Comparison of ENCODE assay signal across 9 cellular contexts in the genomic region with DNA sequence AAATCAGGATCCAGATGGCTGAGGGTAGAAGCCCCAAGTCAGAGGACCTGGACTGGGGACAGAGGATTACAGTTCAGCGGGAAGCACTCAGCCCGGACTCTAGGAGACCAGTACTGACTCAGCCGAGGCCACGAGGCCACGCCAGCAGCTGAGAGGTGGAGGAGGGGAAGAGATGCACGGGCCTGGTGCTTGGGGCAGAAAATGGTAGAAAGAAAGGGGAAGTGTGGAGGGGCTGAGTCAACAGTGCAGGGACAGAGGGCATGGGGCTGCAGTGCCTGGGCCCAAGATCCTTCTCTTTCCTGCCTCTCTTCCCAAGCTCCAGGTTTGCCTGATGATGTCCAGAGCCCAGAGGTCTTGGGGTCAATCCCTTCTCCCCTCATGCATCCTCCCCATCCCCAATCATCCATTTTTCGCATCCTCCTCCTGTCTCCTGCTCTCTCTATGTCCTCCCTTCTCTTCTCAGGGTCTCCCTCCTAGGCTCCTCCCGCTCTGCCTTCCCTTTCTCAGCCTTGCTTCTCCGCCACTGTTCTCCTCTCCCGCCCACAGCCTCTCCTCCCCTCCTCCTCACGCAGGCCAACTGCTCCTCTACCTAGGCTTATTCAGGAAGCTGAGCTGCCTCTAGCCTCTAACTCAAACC. TPM values are rescaled to one million over a fixed set of nuclear protein-coding genes. Genes with fewer than 3 reads are reported as not detected.
DNase-seq lines count a peak whose midpoint lies in the region; ATAC-seq and TF ChIP-seq lines count a peak whose summit lies in the region.
"Had no signal": no experiment of that assay in that cellular context is flagged by ENCODE, and none has a peak within 500 bp of the region (broad histone marks: within the 10 kb centered on the region; RNA-seq: fewer than 3 reads in every experiment).

No MANE protein-coding gene starts in this region.

- peaks cover 87% of the 10 kb centered on the region for H3K36me3 ChIP-seq in DOHH2 (ENCODE audit: control insufficient read depth, low read length)
- peaks cover 11% of the 10 kb centered on the region for H3K36me3 ChIP-seq in breast epithelium

- H3K4me2 ChIP-seq in DOHH2 (ENCODE audit: low read length), result peak overlapping the region; percentile 46

- ATAC-seq in left lobe of liver, result peak; percentile 45
- peak; percentile 98 to 99 for ATAC-seq in stimulated activated naive B cell treated with anti-CD40 and anti-IgM and Interleukin-4, amounts not matched to agents 10 μg/mL and 1 μg/mL and 100 μg/mL, for 72 hours (replicated peaks)
- no peak for ATAC-seq in GM19467 (IDR thresholded peaks at IDR 0.05; ENCODE audit: unreplicated experiment)

- H3K79me2 ChIP-seq in DOHH2 (ENCODE audit: control insufficient read depth, low read length), result peaks cover 88% of the 10 kb centered on the region
- H3K79me2 ChIP-seq: parathyroid adenoma had no signal

- H3K9me3 Mint-ChIP-seq in stimulated activated naive B cell treated with anti-CD40 and anti-IgM and Interleukin-4, amounts not matched to agents 10 μg/mL and 1 μg/mL and 100 μg/mL, for 72 hours, result no peaks in the 10 kb centered on the region

- peaks cover 62 to 76% of the 10 kb centered on the region in 2 donors for H3K36me3 Mint-ChIP-seq in stimulated activated naive B cell treated with anti-CD40 and anti-IgM and Interleukin-4, amounts not matched to agents 10 μg/mL and 1 μg/mL and 100 μg/mL, for 72 hours

- H3K4me1 ChIP-seq in DOHH2 (ENCODE audit: control insufficient read depth, low read length), result peaks cover 56% of the 10 kb centered on the region
- H3K4me1 ChIP-seq in breast epithelium, result peaks cover 12 to 34% of the 10 kb centered on the region in 2 donors
- H3K4me1 ChIP-seq: parathyroid adenoma had no signal

- H3K27ac Mint-ChIP-seq in stimulated activated naive B cell treated with anti-CD40 and anti-IgM and Interleukin-4, amounts not matched to agents 10 μg/mL and 1 μg/mL and 100 μg/mL, for 72 hours, result peak overlapping the region; percentile 90

- peak overlapping the region; percentile 71 to 74 for H3K4me3 Mint-ChIP-seq in stimulated activated naive B cell treated with anti-CD40 and anti-IgM and Interleukin-4, amounts not matched to agents 10 μg/mL and 1 μg/mL and 100 μg/mL, for 72 hours

- H3K4me1 Mint-ChIP-seq in stimulated activated naive B cell treated with anti-CD40 and anti-IgM and Interleukin-4, amounts not matched to agents 10 μg/mL and 1 μg/mL and 100 μg/mL, for 72 hours, result peaks cover 85 to 97% of the 10 kb centered on the region in 2 donors

- TF ChIP-seq CTCF in DOHH2 (IDR thresholded peaks at IDR 0.05; ENCODE audit: low read depth, low read length, poor library complexity, severe bottlenecking) (no peak), breast epithelium (IDR thresholded peaks at IDR 0.05) (no peak)

- TF ChIP-seq POLR2A in breast epithelium (IDR thresholded peaks at IDR 0.05), result no peak

- DNase-seq in HCEC 1CT (peak; percentile 93), RKO (ENCODE audit: low spot score) (peak; percentile 44), breast epithelium (ENCODE audit: low spot score in 2 of 2) (no peak), left lobe of liver (ENCODE audit: low spot score) (no peak)
- DNase-seq in stimulated activated naive B cell treated with anti-CD40 and anti-IgM and Interleukin-4, amounts not matched to agents 10 μg/mL and 1 μg/mL and 100 μg/mL, for 72 hours, result peak; percentile 64
- DNase-seq in effector CD4-positive, alpha-beta T cell, result no peak

- no peaks in the 10 kb centered on the region for H3K27me3 Mint-ChIP-seq in stimulated activated naive B cell treated with anti-CD40 and anti-IgM and Interleukin-4, amounts not matched to agents 10 μg/mL and 1 μg/mL and 100 μg/mL, for 72 hours

- H3K9me2 ChIP-seq in DOHH2 (replicated peaks; ENCODE audit: control insufficient read depth, low read length), result no peaks in the 10 kb centered on the region

- peak overlapping the region; percentile 44 for H3K27ac ChIP-seq in DOHH2 (ENCODE audit: low read depth, low read length)
- peak overlapping the region; percentile 45 to 55 for H3K27ac ChIP-seq in breast epithelium
- H3K27ac ChIP-seq: parathyroid adenoma had no signal

- H4K20me1 ChIP-seq in DOHH2 (ENCODE audit: control insufficient read depth, insufficient read depth, low read depth, low read length), result peaks cover 17% of the 10 kb centered on the region

- H3K9me3 ChIP-seq in DOHH2 (ENCODE audit: control insufficient read depth, insufficient read depth, low read length), result no peaks in the 10 kb centered on the region
- no peaks in the 10 kb centered on the region for H3K9me3 ChIP-seq in breast epithelium

- H3F3A ChIP-seq in DOHH2 (ENCODE audit: control insufficient read depth, insufficient read depth), result no peaks in the 10 kb centered on the region

- intact Hi-C loops in breast epithelium (cut with DNase I; ENCODE audit: low total_unique reads), result no loop called here

- H3K4me3 ChIP-seq in DOHH2 (ENCODE audit: low read length) (peak overlapping the region; percentile 26), breast epithelium (no peak overlapping the region)

- H3K27me3 ChIP-seq in DOHH2 (ENCODE audit: control insufficient read depth, low read length) (no peaks in the 10 kb centered on the region), breast epithelium (no peaks in the 10 kb centered on the region)

RNA-seq across cellular contexts. Expression of a gene that starts 7.7 kb away (rescaled TPM):
- total RNA-seq in breast epithelium (10 to 100 TPM; 81.8 to 93.7 (median 90.4) TPM), left lobe of liver (6.5 TPM)

RNA-seq across cellular contexts. Expression of a gene that starts 29.2 kb away (rescaled TPM):
- total RNA-seq in breast epithelium, result not detected
- not detected for total RNA-seq in left lobe of liver

RNA-seq across cellular contexts. Expression of a gene that starts 36.4 kb away (rescaled TPM):
- 10 to 100 TPM; 52.0 to 81.5 (median 64.2) TPM for total RNA-seq in breast epithelium
- 18.5 TPM for total RNA-seq in left lobe of liver

RNA-seq across cellular contexts. Expression of a gene that starts 50.1 kb away (rescaled TPM):
- 100 to 1,000 TPM; 305 to 407 (median 370) TPM for total RNA-seq in breast epithelium
- total RNA-seq in left lobe of liver, result 95.6 TPM

RNA-seq across cellular contexts. Expression of a gene that starts 59.5 kb away (rescaled TPM):
- total RNA-seq in breast epithelium, result 10 to 100 TPM; 29.2 to 32.6 (median 29.4) TPM
- 7.2 TPM for total RNA-seq in left lobe of liver

Comparison
In these comparisons a context has a peak if more than half of its experiments do, and no peak if none do; other contexts are left out.
1. DNase-seq: peak in HCEC 1CT (single experiment), RKO (single experiment) and stimulated activated naive B cell treated with anti-CD40 and anti-IgM and Interleukin-4, amounts not matched to agents 10 μg/mL and 1 μg/mL and 100 μg/mL, for 72 hours (single experiment); none in breast epithelium (0 of 2), left lobe of liver (single experiment) and effector CD4-positive, alpha-beta T cell (single experiment).
2. RNA of a gene that starts 7.7 kb away (total RNA-seq): 81.8 to 93.7 TPM in breast epithelium; 6.5 TPM in left lobe of liver (single experiment); every median in the first group is over 10 times any median in the second.